Comparison of ENCODE assay signal across 1 cellular context in the genomic region with DNA sequence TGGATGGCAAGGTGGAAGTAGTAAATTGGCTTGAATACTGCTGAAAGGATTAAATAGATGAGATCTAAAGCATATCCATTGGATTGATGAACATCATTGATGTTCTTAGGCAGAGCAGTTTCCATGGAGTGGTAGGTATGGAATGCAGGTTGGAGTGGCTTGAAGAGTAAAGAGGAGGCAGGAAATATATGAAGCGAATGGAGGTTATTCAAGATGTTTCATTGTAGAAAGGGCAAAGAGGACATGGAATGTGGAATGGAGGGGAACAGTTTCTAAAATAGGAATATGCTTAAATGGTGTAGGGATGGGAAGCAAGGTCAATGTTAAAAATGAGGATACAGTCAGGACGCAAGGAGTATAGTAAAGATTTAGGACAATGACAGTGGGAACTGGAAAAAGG.
TF ChIP-seq lines count a peak whose summit lies in the region.

No MANE protein-coding gene starts in this region.

TF ChIP-seq in HCT116, 20 proteins besides CTCF, POLR2A, EP300 and RAD21 (continued from another document):
- no peak for TF ChIP-seq CEBPB (IDR thresholded peaks at IDR 0.05; ENCODE audit: low read depth)
- TF ChIP-seq SIN3A (IDR thresholded peaks at IDR 0.05; ENCODE audit: low read depth) = no peak
- TF ChIP-seq MAX (IDR thresholded peaks at IDR 0.05) = no peak
- TF ChIP-seq ZNF274 (IDR thresholded peaks at IDR 0.05; ENCODE audit: low read depth, low read length) = no peak
- no peak for TF ChIP-seq POLR2AphosphoS5 (IDR thresholded peaks at IDR 0.05; ENCODE audit: low read depth, low read length)
- TF ChIP-seq, protein P1, sequence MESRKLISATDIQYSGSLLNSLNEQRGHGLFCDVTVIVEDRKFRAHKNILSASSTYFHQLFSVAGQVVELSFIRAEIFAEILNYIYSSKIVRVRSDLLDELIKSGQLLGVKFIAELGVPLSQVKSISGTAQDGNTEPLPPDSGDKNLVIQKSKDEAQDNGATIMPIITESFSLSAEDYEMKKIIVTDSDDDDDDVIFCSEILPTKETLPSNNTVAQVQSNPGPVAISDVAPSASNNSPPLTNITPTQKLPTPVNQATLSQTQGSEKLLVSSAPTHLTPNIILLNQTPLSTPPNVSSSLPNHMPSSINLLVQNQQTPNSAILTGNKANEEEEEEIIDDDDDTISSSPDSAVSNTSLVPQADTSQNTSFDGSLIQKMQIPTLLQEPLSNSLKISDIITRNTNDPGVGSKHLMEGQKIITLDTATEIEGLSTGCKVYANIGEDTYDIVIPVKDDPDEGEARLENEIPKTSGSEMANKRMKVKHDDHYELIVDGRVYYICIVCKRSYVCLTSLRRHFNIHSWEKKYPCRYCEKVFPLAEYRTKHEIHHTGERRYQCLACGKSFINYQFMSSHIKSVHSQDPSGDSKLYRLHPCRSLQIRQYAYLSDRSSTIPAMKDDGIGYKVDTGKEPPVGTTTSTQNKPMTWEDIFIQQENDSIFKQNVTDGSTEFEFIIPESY (IDR thresholded peaks at IDR 0.05; ENCODE audit: extremely low read depth, insufficient replicate concordance, low read length) = no peak
- no peak for TF ChIP-seq YY1 (IDR thresholded peaks at IDR 0.05; ENCODE audit: extremely low read depth, insufficient replicate concordance, low read depth, low read length)
- TF ChIP-seq JUND (IDR thresholded peaks at IDR 0.05) = no peak
- TF ChIP-seq, protein P2, sequence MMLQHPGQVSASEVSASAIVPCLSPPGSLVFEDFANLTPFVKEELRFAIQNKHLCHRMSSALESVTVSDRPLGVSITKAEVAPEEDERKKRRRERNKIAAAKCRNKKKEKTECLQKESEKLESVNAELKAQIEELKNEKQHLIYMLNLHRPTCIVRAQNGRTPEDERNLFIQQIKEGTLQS (IDR thresholded peaks at IDR 0.05) = no peak
- TF ChIP-seq, protein P3, sequence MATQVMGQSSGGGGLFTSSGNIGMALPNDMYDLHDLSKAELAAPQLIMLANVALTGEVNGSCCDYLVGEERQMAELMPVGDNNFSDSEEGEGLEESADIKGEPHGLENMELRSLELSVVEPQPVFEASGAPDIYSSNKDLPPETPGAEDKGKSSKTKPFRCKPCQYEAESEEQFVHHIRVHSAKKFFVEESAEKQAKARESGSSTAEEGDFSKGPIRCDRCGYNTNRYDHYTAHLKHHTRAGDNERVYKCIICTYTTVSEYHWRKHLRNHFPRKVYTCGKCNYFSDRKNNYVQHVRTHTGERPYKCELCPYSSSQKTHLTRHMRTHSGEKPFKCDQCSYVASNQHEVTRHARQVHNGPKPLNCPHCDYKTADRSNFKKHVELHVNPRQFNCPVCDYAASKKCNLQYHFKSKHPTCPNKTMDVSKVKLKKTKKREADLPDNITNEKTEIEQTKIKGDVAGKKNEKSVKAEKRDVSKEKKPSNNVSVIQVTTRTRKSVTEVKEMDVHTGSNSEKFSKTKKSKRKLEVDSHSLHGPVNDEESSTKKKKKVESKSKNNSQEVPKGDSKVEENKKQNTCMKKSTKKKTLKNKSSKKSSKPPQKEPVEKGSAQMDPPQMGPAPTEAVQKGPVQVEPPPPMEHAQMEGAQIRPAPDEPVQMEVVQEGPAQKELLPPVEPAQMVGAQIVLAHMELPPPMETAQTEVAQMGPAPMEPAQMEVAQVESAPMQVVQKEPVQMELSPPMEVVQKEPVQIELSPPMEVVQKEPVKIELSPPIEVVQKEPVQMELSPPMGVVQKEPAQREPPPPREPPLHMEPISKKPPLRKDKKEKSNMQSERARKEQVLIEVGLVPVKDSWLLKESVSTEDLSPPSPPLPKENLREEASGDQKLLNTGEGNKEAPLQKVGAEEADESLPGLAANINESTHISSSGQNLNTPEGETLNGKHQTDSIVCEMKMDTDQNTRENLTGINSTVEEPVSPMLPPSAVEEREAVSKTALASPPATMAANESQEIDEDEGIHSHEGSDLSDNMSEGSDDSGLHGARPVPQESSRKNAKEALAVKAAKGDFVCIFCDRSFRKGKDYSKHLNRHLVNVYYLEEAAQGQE (IDR thresholded peaks at IDR 0.05; ENCODE audit: low read depth) = no peak
- no peak for TF ChIP-seq SRF (IDR thresholded peaks at IDR 0.05; ENCODE audit: low read depth)
